In the genomic region with DNA sequence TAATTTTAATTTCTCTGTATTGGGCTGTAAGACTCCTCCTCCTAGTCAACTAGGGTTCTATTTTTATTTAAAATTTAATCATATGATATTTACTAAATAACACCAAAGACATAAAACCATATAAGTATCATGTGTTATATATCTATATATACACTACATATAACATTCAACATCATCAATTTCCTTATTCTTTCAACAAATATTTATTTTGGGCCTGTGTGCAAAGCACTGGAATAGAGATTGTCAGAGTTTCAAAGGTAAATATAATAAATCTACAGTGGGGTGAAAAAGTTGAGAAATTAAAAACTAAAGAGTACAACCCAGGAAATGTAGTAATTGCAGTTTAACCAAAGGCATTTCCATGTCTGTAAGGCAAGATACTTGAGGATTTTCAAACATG, we compare ENCODE assay signal across 22 cellular contexts.
DNase-seq lines count a peak whose midpoint lies in the region; ATAC-seq, FAIRE-seq and TF ChIP-seq lines count a peak whose summit lies in the region.
"Had no signal": no experiment of that assay in that cellular context is flagged by ENCODE, and none has a peak within 500 bp of the region (broad histone marks: within the 10 kb centered on the region; RNA-seq: fewer than 3 reads in every experiment).

No MANE protein-coding gene starts in this region.

- no peak overlapping the region for H3K4me2 ChIP-seq in PC-9

- H3K4me3 ChIP-seq in mucosa of descending colon (no peak overlapping the region), pancreas (no peak overlapping the region), PC-9 (no peak overlapping the region)
- H3K4me3 ChIP-seq: BLaER1 treated with 17β-estradiol and CSF1 and Interleukin-3, amounts not matched to agents 10 nM and 100 nM had no signal

- DNase-seq in mucosa of descending colon (no peak), pancreas (no peak), PC-9 (no peak)
- no peak for DNase-seq in central memory CD4-positive, alpha-beta T cell
- DNase-seq: 8988T; ACHN; AML-193; Caco-2; Calu3; CD4-positive, alpha-beta T cell; CD8-positive, alpha-beta T cell; DMS79 treated with DMSO at 0.1 percent for 48 hours; GF-D8 had no signal

- POLR2A ChIA-PET in PC-9 (lab: Charles Lee; ENCODE audit: unreplicated experiment), result no interaction called here

- intact Hi-C loops in mucosa of descending colon (cut with DNase I, micrococcal nuclease) (no loop called here), pancreas (cut with DNase I) (no loop called here), PC-9 (cut with micrococcal nuclease; ENCODE audit: unreplicated experiment) (no loop called here)

- no peaks in the 10 kb centered on the region for H3K9me3 ChIP-seq in mucosa of descending colon
- H3K9me3 ChIP-seq in pancreas, result no peaks in the 10 kb centered on the region
- H3K9me3 ChIP-seq in PC-9 (ENCODE audit: insufficient read depth, low read depth), result no peaks in the 10 kb centered on the region
- H3K9me3 ChIP-seq: BLaER1 treated with 17β-estradiol and CSF1 and Interleukin-3, amounts not matched to agents 10 nM and 100 nM; Caco-2 had no signal

- H3F3A ChIP-seq in PC-9 (ENCODE audit: insufficient read depth, low read depth), result no peaks in the 10 kb centered on the region

- H2AFZ ChIP-seq in PC-9, result no peak overlapping the region

- CTCF ChIA-PET in PC-9 (lab: Charles Lee), result no interaction called here

- no peaks in the 10 kb centered on the region for H3K9me2 ChIP-seq in PC-9 (ENCODE audit: insufficient read depth)

- H3K27me3 ChIP-seq in pancreas (no peaks in the 10 kb centered on the region), PC-9 (ENCODE audit: insufficient read depth, low read depth) (no peaks in the 10 kb centered on the region)
- H3K27me3 ChIP-seq: BLaER1 treated with 17β-estradiol and CSF1 and Interleukin-3, amounts not matched to agents 10 nM and 100 nM had no signal

- no peak overlapping the region for H3K27ac ChIP-seq in pancreas
- no peak overlapping the region for H3K27ac ChIP-seq in PC-9
- H3K27ac ChIP-seq: BLaER1 treated with 17β-estradiol and CSF1 and Interleukin-3, amounts not matched to agents 10 nM and 100 nM; C4-2B had no signal

- H4K20me1 ChIP-seq in PC-9 (ENCODE audit: insufficient read depth), result no peaks in the 10 kb centered on the region
- H4K20me1 ChIP-seq: BLaER1 treated with 17β-estradiol and CSF1 and Interleukin-3, amounts not matched to agents 10 nM and 100 nM had no signal

- H3K79me2 ChIP-seq in PC-9 (ENCODE audit: low read depth), result no peaks in the 10 kb centered on the region

- H3K4me1 ChIP-seq in mucosa of descending colon (ENCODE audit: low read depth), result peaks cover 2% of the 10 kb centered on the region
- no peaks in the 10 kb centered on the region for H3K4me1 ChIP-seq in pancreas
- H3K4me1 ChIP-seq in PC-9 (replicated peaks; ENCODE audit: insufficient read depth), result no peaks in the 10 kb centered on the region
- H3K4me1 ChIP-seq: Caco-2 had no signal

- TF ChIP-seq CTCF in mucosa of descending colon (IDR thresholded peaks at IDR 0.05), result no peak
- TF ChIP-seq CTCF in pancreas (IDR thresholded peaks at IDR 0.05), result no peak
- TF ChIP-seq CTCF in PC-9 (conservative IDR thresholded peaks at IDR 0.05), result no peak

- BruUV-seq in PC-9 (replicated peaks; lab: Mats Ljungman, UMichigan), result no TSS peak

- FAIRE-seq in colon (lab: Jason Lieb, UNC) (peak; percentile 18), pancreas (lab: Jason Lieb, UNC) (peak; percentile 43)
- FAIRE-seq: A204.1, D721Med, G401.6, GM12891 had no signal

- H3K36me3 ChIP-seq in mucosa of descending colon (ENCODE audit: low read depth) (no peaks in the 10 kb centered on the region), pancreas (no peaks in the 10 kb centered on the region), PC-9 (ENCODE audit: low read depth) (no peaks in the 10 kb centered on the region)
- H3K36me3 ChIP-seq: BLaER1 treated with 17β-estradiol and CSF1 and Interleukin-3, amounts not matched to agents 10 nM and 100 nM had no signal

- ATAC-seq in mucosa of descending colon (peak; percentile 85), pancreas (no peak), GM18909 (IDR thresholded peaks at IDR 0.05; ENCODE audit: poor library complexity, unreplicated experiment) (no peak), HG02610 (IDR thresholded peaks at IDR 0.05; ENCODE audit: unreplicated experiment) (no peak)
- ATAC-seq: CD8-positive, alpha-beta T cell had no signal
